1 cellular context compared by ENCODE assay signal in genomic region chr13:63208811-63209210, GRCh38.
TF ChIP-seq lines count a peak whose summit lies in the region.

No MANE protein-coding gene starts in this region.

TF ChIP-seq in IMR-90, 13 proteins besides CTCF, POLR2A, EP300 and RAD21 (continued from another document):
- TF ChIP-seq ELK1 (IDR thresholded peaks at IDR 0.05; ENCODE audit: borderline replicate concordance, low read depth, low read length) (no peak), CEBPB (IDR thresholded peaks at IDR 0.05; ENCODE audit: low read depth, low read length) (no peak), MXI1 (IDR thresholded peaks at IDR 0.05; ENCODE audit: borderline replicate concordance, low read depth, low read length) (no peak), USF2 (IDR thresholded peaks at IDR 0.05; ENCODE audit: low read depth, low read length) (no peak), RCOR1 (IDR thresholded peaks at IDR 0.05; ENCODE audit: insufficient replicate concordance, low read length) (no peak), FOS (IDR thresholded peaks at IDR 0.05; ENCODE audit: low read depth, low read length) (no peak)
